In the genomic region with DNA sequence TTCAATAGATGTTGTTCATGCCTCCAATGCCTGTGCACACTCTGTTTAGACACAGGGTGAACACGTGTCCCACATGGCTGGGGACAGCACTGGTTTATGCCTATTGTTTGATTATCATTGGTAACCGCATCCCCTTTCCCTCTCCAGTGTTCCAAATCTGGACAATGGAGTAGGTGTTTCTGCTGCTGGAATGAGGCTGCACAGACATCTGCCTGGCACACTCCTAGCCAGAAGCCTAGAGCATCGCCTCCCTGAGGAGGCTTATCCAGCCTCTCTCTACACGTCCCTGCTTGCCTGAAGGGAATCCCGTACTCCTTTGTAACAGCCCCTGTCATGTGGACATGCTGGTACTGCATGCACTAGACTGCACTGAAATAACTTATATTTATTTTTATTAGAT, we compare ENCODE assay signal across 17 cellular contexts.
A peak's percentile ranks its signal among the peaks of the same experiment; 100 is the strongest.
DNase-seq lines count a peak whose midpoint lies in the region; ATAC-seq and TF ChIP-seq lines count a peak whose summit lies in the region.
"Had no signal": no experiment of that assay in that cellular context is flagged by ENCODE, and none has a peak within 500 bp of the region (broad histone marks: within the 10 kb centered on the region; RNA-seq: fewer than 3 reads in every experiment).

No MANE protein-coding gene starts in this region.

- ATAC-seq in RWPE2 (ENCODE audit: low read depth) (0 out of 3 replicates have a peak, but pooled peaks have one; percentile 31), HG03135 (IDR thresholded peaks at IDR 0.05; ENCODE audit: unreplicated experiment) (no peak)

- no peaks in the 10 kb centered on the region for H3K4me1 ChIP-seq in RWPE2 (ENCODE audit: insufficient read depth, poor library complexity, severe bottlenecking)
- H3K4me1 ChIP-seq in mesenchymal stem cell (ENCODE audit: control insufficient read depth, insufficient read depth, low read depth, low read length), result peaks cover 11% of the 10 kb centered on the region
- H3K4me1 ChIP-seq: BE2C, Peyer's patch, SJCRH30 had no signal

- H3K4me3 ChIP-seq in RWPE2 (ENCODE audit: severe bottlenecking), result no peak overlapping the region
- H3K4me3 ChIP-seq in mesenchymal stem cell (ENCODE audit: insufficient read depth in 1 of 2, low read depth in 1 of 2, low read length in 2 of 2), result no peak overlapping the region
- H3K4me3 ChIP-seq: MG63, Peyer's patch, SJCRH30 had no signal

- no peaks in the 10 kb centered on the region for H3K27me3 ChIP-seq in RWPE2 (ENCODE audit: insufficient read depth, poor library complexity, severe bottlenecking)
- H3K27me3 ChIP-seq in mesenchymal stem cell (ENCODE audit: control insufficient read depth in 1 of 2, insufficient read depth in 1 of 2, low read length in 2 of 2), result peaks cover 42 to 81% of the 10 kb centered on the region in 2 experiments
- H3K27me3 ChIP-seq: BE2C, MG63, Peyer's patch, SJCRH30 had no signal

- H3K36me3 ChIP-seq in RWPE2 (ENCODE audit: low read depth), result no peaks in the 10 kb centered on the region
- H3K36me3 ChIP-seq in mesenchymal stem cell (ENCODE audit: control insufficient read depth in 1 of 2, insufficient read depth in 2 of 2, low read depth in 1 of 2, low read length in 2 of 2), result no peaks in the 10 kb centered on the region
- H3K36me3 ChIP-seq: BE2C, MG63, Peyer's patch, SJCRH30 had no signal

- H4K91ac ChIP-seq in mesenchymal stem cell (ENCODE audit: low read length), result peak overlapping the region; percentile 35

- H3K14ac ChIP-seq in mesenchymal stem cell (ENCODE audit: low read length in 2 of 2), result no peak overlapping the region

- H3K9ac ChIP-seq in mesenchymal stem cell (ENCODE audit: low read length), result no peak overlapping the region

- H2BK15ac ChIP-seq in mesenchymal stem cell (ENCODE audit: low read depth, poor library complexity, severe bottlenecking), result no peak overlapping the region

- peak overlapping the region in 1 of 2 experiments; percentile 55 for H2BK12ac ChIP-seq in mesenchymal stem cell (ENCODE audit: low read length in 2 of 2)

- H3K18ac ChIP-seq in mesenchymal stem cell (ENCODE audit: low read depth in 1 of 2, low read length in 2 of 2), result peak overlapping the region; percentile 35 to 42

- H3K79me1 ChIP-seq in mesenchymal stem cell (replicated peaks; ENCODE audit: low read length, poor library complexity, severe bottlenecking), result no peaks in the 10 kb centered on the region

- WGBS in mesenchymal stem cell, result 97% methylated on average over 3 of the region's 5 CpGs

- H2AFZ ChIP-seq in mesenchymal stem cell (ENCODE audit: low read depth, low read length), result no peak overlapping the region

- no peak overlapping the region for H2AK5ac ChIP-seq in mesenchymal stem cell (ENCODE audit: low read length, severe bottlenecking)

- H3K27ac ChIP-seq in RWPE2 (ENCODE audit: poor library complexity, severe bottlenecking) (no peak overlapping the region), mesenchymal stem cell (ENCODE audit: low read length, poor library complexity, severe bottlenecking) (no peak overlapping the region)
- H3K27ac ChIP-seq: Peyer's patch, SJCRH30 had no signal

- H2BK120ac ChIP-seq in mesenchymal stem cell (ENCODE audit: low read depth, low read length), result no peak overlapping the region

- no peak overlapping the region for H3K4me2 ChIP-seq in mesenchymal stem cell (ENCODE audit: low read length, poor library complexity, severe bottlenecking)

- H3K23ac ChIP-seq in mesenchymal stem cell (ENCODE audit: low read length in 2 of 2), result no peak overlapping the region

- H3K4ac ChIP-seq in mesenchymal stem cell (ENCODE audit: low read depth in 1 of 2, low read length in 2 of 2), result no peak overlapping the region

- no peak for TF ChIP-seq CTCF in RWPE2 (IDR thresholded peaks at IDR 0.05; ENCODE audit: poor library complexity, severe bottlenecking)

- no peak overlapping the region for H2BK5ac ChIP-seq in mesenchymal stem cell (ENCODE audit: low read depth, low read length, poor library complexity, severe bottlenecking)

- peak; percentile 41 for DNase-seq in activated effector memory CD4-positive, alpha-beta T cell treated with anti-CD3 and anti-CD28 coated beads, Interleukin-2, amount 50 U/mL, for 16 hours
- DNase-seq in activated effector memory CD4-positive, alpha-beta T cell treated with Interleukin-2 at 50 U/mL for 16 hours, result no peak
- DNase-seq in RWPE2 (ENCODE audit: low spot score), result no peak
- no peak for DNase-seq in mesenchymal stem cell
- DNase-seq in ureter (ENCODE audit: low spot score), result peak; percentile 36
- DNase-seq in stimulated activated CD4-positive, alpha-beta T cell treated with anti-CD3 and anti-CD28 coated beads, Interleukin-15, amount 100 ng/mL, for 24 hours, result no peak
- no peak for DNase-seq in hippocampal formation (lab: John Stamatoyannopoulos, UW)
- DNase-seq: BE2C, DMS79 treated with DMSO at 0.1 percent for 48 hours, MG63, NCI-H1436, NCI-H2029, NCI-H345, NCI-H82, Peyer's patch, SJCRH30 had no signal

- no peaks in the 10 kb centered on the region for H3K9me3 ChIP-seq in RWPE2 (ENCODE audit: severe bottlenecking)
- H3K9me3 ChIP-seq in mesenchymal stem cell (ENCODE audit: control insufficient read depth, low read length), result no peaks in the 10 kb centered on the region
- H3K9me3 ChIP-seq: BE2C, MG63, Peyer's patch, SJCRH30 had no signal

- no peak overlapping the region for H4K8ac ChIP-seq in mesenchymal stem cell (ENCODE audit: low read length)

Comparison
In these comparisons a context has a peak if more than half of its experiments do, and no peak if none do; other contexts are left out.
1. DNase-seq: peak in activated effector memory CD4-positive, alpha-beta T cell treated with anti-CD3 and anti-CD28 coated beads, Interleukin-2, amount 50 U/mL, for 16 hours (single experiment) and ureter (single experiment); none in activated effector memory CD4-positive, alpha-beta T cell treated with Interleukin-2 at 50 U/mL for 16 hours (single experiment), RWPE2 (single experiment), mesenchymal stem cell (single experiment), stimulated activated CD4-positive, alpha-beta T cell treated with anti-CD3 and anti-CD28 coated beads, Interleukin-15, amount 100 ng/mL, for 24 hours (single experiment) and hippocampal formation (0 of 2).